Comparison of ENCODE assay signal across 16 cellular contexts in the genomic region with DNA sequence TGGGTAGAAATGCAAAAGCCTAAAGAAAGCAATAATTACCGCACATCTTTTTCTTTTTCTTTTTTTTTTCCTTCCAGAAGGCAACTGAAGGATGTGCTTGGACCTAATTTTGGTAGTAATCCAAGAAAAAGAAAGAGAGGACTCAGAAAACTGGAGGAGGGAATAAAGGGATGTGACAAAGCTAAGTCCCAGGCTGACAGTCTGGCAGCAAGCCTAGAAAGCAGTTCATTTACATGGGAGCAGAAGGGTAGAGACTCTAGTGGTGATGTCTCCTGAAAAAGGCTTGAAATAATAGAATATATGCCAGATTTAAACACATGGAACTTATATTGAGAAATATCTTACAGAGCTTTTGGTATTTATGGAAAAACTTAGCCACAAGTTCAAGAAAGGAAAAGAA.
DNase-seq lines count a peak whose midpoint lies in the region; ATAC-seq and TF ChIP-seq lines count a peak whose summit lies in the region.
"Had no signal": no experiment of that assay in that cellular context is flagged by ENCODE, and none has a peak within 500 bp of the region (broad histone marks: within the 10 kb centered on the region; RNA-seq: fewer than 3 reads in every experiment).

No MANE protein-coding gene starts in this region.

- H3K4me1 ChIP-seq in foreskin keratinocyte = no peaks in the 10 kb centered on the region
- H3K4me1 ChIP-seq: vagina had no signal

- H3K27ac ChIP-seq in temporal lobe (ENCODE audit: low read depth, low read length) (peak overlapping the region; percentile 8), foreskin keratinocyte (no peak overlapping the region)
- H3K27ac ChIP-seq: RWPE1, suprapubic skin, vagina had no signal

- DNase-seq in NCI-H446 treated with DMSO at 0.1 percent for 48 hours (lab: John Stamatoyannopoulos, UW) (peak; percentile 52), globus pallidus (ENCODE audit: low spot score) (peak; percentile 78), midbrain (lab: John Stamatoyannopoulos, UW) (peak; percentile 72), AG20443 (ENCODE audit: low spot score) (no peak), NCI-H1048 (lab: John Stamatoyannopoulos, UW) (no peak), foreskin keratinocyte (no peak)
- DNase-seq: activated CD4-positive, CD25-positive, alpha-beta regulatory T cell treated with anti-CD3 and anti-CD28 coated beads, Interleukin-2, amount 50 U/mL, for 72 hours; activated CD8-positive, alpha-beta T cell treated with anti-CD3 and anti-CD28 coated beads, Interleukin-2, amount 10 ng/mL, durations not matched to agents 7 days and 5 days; aorta; CD8-positive, alpha-beta memory T cell; naive B cell; NCI-H69 had no signal

- H3K27me3 ChIP-seq in foreskin keratinocyte = no peaks in the 10 kb centered on the region
- H3K27me3 ChIP-seq: suprapubic skin, vagina had no signal

- no peak for TF ChIP-seq CTCF in foreskin keratinocyte (conservative IDR thresholded peaks at IDR 0.05)

- ATAC-seq in foreskin keratinocyte = no peak
- ATAC-seq: activated CD8-positive, alpha-beta T cell treated with anti-CD3 and anti-CD28 coated beads, Interleukin-2, amount 10 ng/mL, durations not matched to agents 7 days and 5 days had no signal

Comparison
In these comparisons a context has a peak if more than half of its experiments do, and no peak if none do; other contexts are left out.
1. DNase-seq: peak in NCI-H446 treated with DMSO at 0.1 percent for 48 hours (single experiment), globus pallidus (single experiment) and midbrain (single experiment); none in AG20443 (single experiment), NCI-H1048 (single experiment) and foreskin keratinocyte (0 of 2).